2 cellular contexts compared by ENCODE assay signal in genomic region chr2:234680688-234681050, GRCh38.
TF ChIP-seq lines count a peak whose summit lies in the region.

No MANE protein-coding gene starts in this region.

TF ChIP-seq in IMR-90, 13 proteins besides CTCF, POLR2A, EP300 and RAD21:
- TF ChIP-seq SMC3 (IDR thresholded peaks at IDR 0.05; ENCODE audit: low read depth, low read length) (no peak), FOS (IDR thresholded peaks at IDR 0.05; ENCODE audit: low read depth, low read length) (no peak), RFX5 (IDR thresholded peaks at IDR 0.05; ENCODE audit: low read depth, low read length) (no peak), NFE2L2 (IDR thresholded peaks at IDR 0.05; ENCODE audit: low read depth, low read length) (no peak), BHLHE40 (IDR thresholded peaks at IDR 0.05; ENCODE audit: low read depth, low read length) (no peak), CEBPB (IDR thresholded peaks at IDR 0.05; ENCODE audit: low read depth, low read length) (no peak), MAFK (IDR thresholded peaks at IDR 0.05; ENCODE audit: low read depth, low read length) (no peak), MAZ (IDR thresholded peaks at IDR 0.05; ENCODE audit: borderline replicate concordance, low read depth, low read length) (no peak), CHD1 (IDR thresholded peaks at IDR 0.05; ENCODE audit: low read depth, low read length) (no peak), MXI1 (IDR thresholded peaks at IDR 0.05; ENCODE audit: borderline replicate concordance, low read depth, low read length) (no peak), RCOR1 (IDR thresholded peaks at IDR 0.05; ENCODE audit: insufficient replicate concordance, low read length) (no peak)
- TF ChIP-seq, protein P1, sequence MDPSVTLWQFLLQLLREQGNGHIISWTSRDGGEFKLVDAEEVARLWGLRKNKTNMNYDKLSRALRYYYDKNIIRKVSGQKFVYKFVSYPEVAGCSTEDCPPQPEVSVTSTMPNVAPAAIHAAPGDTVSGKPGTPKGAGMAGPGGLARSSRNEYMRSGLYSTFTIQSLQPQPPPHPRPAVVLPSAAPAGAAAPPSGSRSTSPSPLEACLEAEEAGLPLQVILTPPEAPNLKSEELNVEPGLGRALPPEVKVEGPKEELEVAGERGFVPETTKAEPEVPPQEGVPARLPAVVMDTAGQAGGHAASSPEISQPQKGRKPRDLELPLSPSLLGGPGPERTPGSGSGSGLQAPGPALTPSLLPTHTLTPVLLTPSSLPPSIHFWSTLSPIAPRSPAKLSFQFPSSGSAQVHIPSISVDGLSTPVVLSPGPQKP (IDR thresholded peaks at IDR 0.05; ENCODE audit: borderline replicate concordance, low read depth, low read length): no peak
- TF ChIP-seq, protein P2, sequence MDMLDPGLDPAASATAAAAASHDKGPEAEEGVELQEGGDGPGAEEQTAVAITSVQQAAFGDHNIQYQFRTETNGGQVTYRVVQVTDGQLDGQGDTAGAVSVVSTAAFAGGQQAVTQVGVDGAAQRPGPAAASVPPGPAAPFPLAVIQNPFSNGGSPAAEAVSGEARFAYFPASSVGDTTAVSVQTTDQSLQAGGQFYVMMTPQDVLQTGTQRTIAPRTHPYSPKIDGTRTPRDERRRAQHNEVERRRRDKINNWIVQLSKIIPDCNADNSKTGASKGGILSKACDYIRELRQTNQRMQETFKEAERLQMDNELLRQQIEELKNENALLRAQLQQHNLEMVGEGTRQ (IDR thresholded peaks at IDR 0.05; ENCODE audit: low read depth, low read length): no peak

TF ChIP-seq in liver, 16 proteins besides CTCF, POLR2A, EP300 and RAD21 (continued from another document):
- no peak for TF ChIP-seq HNF4A (conservative IDR thresholded peaks at IDR 0.05)
- TF ChIP-seq, protein P3, sequence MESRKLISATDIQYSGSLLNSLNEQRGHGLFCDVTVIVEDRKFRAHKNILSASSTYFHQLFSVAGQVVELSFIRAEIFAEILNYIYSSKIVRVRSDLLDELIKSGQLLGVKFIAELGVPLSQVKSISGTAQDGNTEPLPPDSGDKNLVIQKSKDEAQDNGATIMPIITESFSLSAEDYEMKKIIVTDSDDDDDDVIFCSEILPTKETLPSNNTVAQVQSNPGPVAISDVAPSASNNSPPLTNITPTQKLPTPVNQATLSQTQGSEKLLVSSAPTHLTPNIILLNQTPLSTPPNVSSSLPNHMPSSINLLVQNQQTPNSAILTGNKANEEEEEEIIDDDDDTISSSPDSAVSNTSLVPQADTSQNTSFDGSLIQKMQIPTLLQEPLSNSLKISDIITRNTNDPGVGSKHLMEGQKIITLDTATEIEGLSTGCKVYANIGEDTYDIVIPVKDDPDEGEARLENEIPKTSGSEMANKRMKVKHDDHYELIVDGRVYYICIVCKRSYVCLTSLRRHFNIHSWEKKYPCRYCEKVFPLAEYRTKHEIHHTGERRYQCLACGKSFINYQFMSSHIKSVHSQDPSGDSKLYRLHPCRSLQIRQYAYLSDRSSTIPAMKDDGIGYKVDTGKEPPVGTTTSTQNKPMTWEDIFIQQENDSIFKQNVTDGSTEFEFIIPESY (IDR thresholded peaks at IDR 0.05): no peak
- no peak for TF ChIP-seq JUND (IDR thresholded peaks at IDR 0.05)
- TF ChIP-seq FOXA2 (IDR thresholded peaks at IDR 0.05): no peak
